In genomic region chr7:1855396-1856160, GRCh38 we compare ENCODE assay signal across 13 cellular contexts.
A peak's percentile ranks its signal among the peaks of the same experiment; 100 is the strongest.
DNase-seq lines count a peak whose midpoint lies in the region; ATAC-seq and TF ChIP-seq lines count a peak whose summit lies in the region.
"Had no signal": no experiment of that assay in that cellular context is flagged by ENCODE, and none has a peak within 500 bp of the region (broad histone marks: within the 10 kb centered on the region; RNA-seq: fewer than 3 reads in every experiment).

No MANE protein-coding gene starts in this region.

- POLR2A ChIA-PET in CD8-positive, alpha-beta memory T cell (lab: Charles Lee) = no interaction called here

- no peak overlapping the region for H3K4me3 ChIP-seq in CD8-positive, alpha-beta memory T cell (ENCODE audit: low read length)
- H3K4me3 ChIP-seq in right cardiac atrium (ENCODE audit: low read length) = no peak overlapping the region

- CTCF ChIA-PET in CD8-positive, alpha-beta memory T cell (lab: Charles Lee) = no interaction called here

- no peak for ATAC-seq in right cardiac atrium
- ATAC-seq: activated CD4-positive, CD25-positive, alpha-beta regulatory T cell treated with anti-CD3 and anti-CD28 coated beads, Interleukin-2, amount 50 U/mL, for 24 hours; activated T-cell treated with anti-CD3 and anti-CD28 coated beads, Interleukin-2, amount 50 U/mL, for 4 hours had no signal

- intact Hi-C loops in right cardiac atrium (cut with DNase I) = no loop called here

- H3K27me3 ChIP-seq in CD8-positive, alpha-beta memory T cell (ENCODE audit: insufficient read depth, low read length, poor library complexity, severe bottlenecking) = no peaks in the 10 kb centered on the region
- no peaks in the 10 kb centered on the region for H3K27me3 ChIP-seq in right cardiac atrium (ENCODE audit: control insufficient read depth, insufficient read depth)

- H3K27ac ChIP-seq in CD8-positive, alpha-beta memory T cell (ENCODE audit: low read depth, low read length) = peak overlapping the region; percentile 16
- no peak overlapping the region for H3K27ac ChIP-seq in right cardiac atrium (ENCODE audit: low read length)
- H3K27ac ChIP-seq: parathyroid adenoma had no signal

- H3K27me3 Mint-ChIP-seq in CD8-positive, alpha-beta memory T cell = peaks cover 0 to 2% of the 10 kb centered on the region in 2 donors
- H3K27me3 Mint-ChIP-seq in T-helper 1 cell treated with Interleukin-12 subunit alpha and Interleukin-12 subunit beta and Interleukin-4 antibody, amounts not matched to agents 30 μg/mL and 1 μg/mL, for 36 hours (ENCODE audit: low read depth) = no peaks in the 10 kb centered on the region
- H3K27me3 Mint-ChIP-seq in progenitor cell of endocrine pancreas = peaks cover 2% of the 10 kb centered on the region

- no peaks in the 10 kb centered on the region for H3K9me3 ChIP-seq in CD8-positive, alpha-beta memory T cell (ENCODE audit: low read length)
- no peaks in the 10 kb centered on the region for H3K9me3 ChIP-seq in right cardiac atrium (ENCODE audit: control insufficient read depth, low read length)

- peak in 1 of 5 donors; percentile 25 for DNase-seq in CD8-positive, alpha-beta memory T cell
- DNase-seq in right cardiac atrium (peak; percentile 4 to 45 (median 29)), progenitor cell of endocrine pancreas (ENCODE audit: low spot score, unreplicated experiment) (no peak), NCI-H2227 (lab: John Stamatoyannopoulos, UW; ENCODE audit: unreplicated experiment) (no peak), AML-193 (lab: John Stamatoyannopoulos, UW) (no peak), NCI-H1436 treated with DMSO at 0.1 percent for 48 hours (lab: John Stamatoyannopoulos, UW) (no peak)
- DNase-seq: IMR-90, NCI-H1105, NCI-H226 had no signal

- peak overlapping the region in 3 of 8 donors; percentile 23 to 95 (median 63) for H3K27ac Mint-ChIP-seq in CD8-positive, alpha-beta memory T cell
- H3K27ac Mint-ChIP-seq in T-helper 1 cell treated with Interleukin-12 subunit alpha and Interleukin-12 subunit beta and Interleukin-4 antibody, amounts not matched to agents 30 μg/mL and 1 μg/mL, for 36 hours = peak overlapping the region; percentile 36
- peak overlapping the region; percentile 80 for H3K27ac Mint-ChIP-seq in progenitor cell of endocrine pancreas

- H3K4me1 Mint-ChIP-seq in CD8-positive, alpha-beta memory T cell = peaks cover 14 to 50% (median 19%) of the 10 kb centered on the region in 3 donors
- peaks cover 16% of the 10 kb centered on the region for H3K4me1 Mint-ChIP-seq in T-helper 1 cell treated with Interleukin-12 subunit alpha and Interleukin-12 subunit beta and Interleukin-4 antibody, amounts not matched to agents 30 μg/mL and 1 μg/mL, for 36 hours (ENCODE audit: low read depth)
- H3K4me1 Mint-ChIP-seq in progenitor cell of endocrine pancreas (ENCODE audit: low read depth) = peaks cover 35% of the 10 kb centered on the region

- H3K9me3 Mint-ChIP-seq in CD8-positive, alpha-beta memory T cell = peaks cover 0 to 2% (median 0%) of the 10 kb centered on the region in 5 donors
- H3K9me3 Mint-ChIP-seq in T-helper 1 cell treated with Interleukin-12 subunit alpha and Interleukin-12 subunit beta and Interleukin-4 antibody, amounts not matched to agents 30 μg/mL and 1 μg/mL, for 36 hours = no peaks in the 10 kb centered on the region
- H3K9me3 Mint-ChIP-seq in progenitor cell of endocrine pancreas (ENCODE audit: low read depth) = no peaks in the 10 kb centered on the region
- H3K9me3 Mint-ChIP-seq: activated T-cell treated with anti-CD3 and anti-CD28 coated beads, Interleukin-2, amount 50 U/mL, for 4 hours had no signal

- no peaks in the 10 kb centered on the region for H3K36me3 ChIP-seq in CD8-positive, alpha-beta memory T cell (ENCODE audit: insufficient read depth, low read length)

- 91% methylated on average over 25 of the region's 25 CpGs for WGBS in right cardiac atrium

- H3K4me1 ChIP-seq in CD8-positive, alpha-beta memory T cell (ENCODE audit: insufficient read depth, low read length) = peaks cover 23% of the 10 kb centered on the region
- no peaks in the 10 kb centered on the region for H3K4me1 ChIP-seq in right cardiac atrium (ENCODE audit: control insufficient read depth, insufficient read depth, low read length)
- H3K4me1 ChIP-seq: parathyroid adenoma had no signal

- peaks cover 0 to 11% (median 0%) of the 10 kb centered on the region in 3 donors for H3K36me3 Mint-ChIP-seq in CD8-positive, alpha-beta memory T cell
- no peaks in the 10 kb centered on the region for H3K36me3 Mint-ChIP-seq in T-helper 1 cell treated with Interleukin-12 subunit alpha and Interleukin-12 subunit beta and Interleukin-4 antibody, amounts not matched to agents 30 μg/mL and 1 μg/mL, for 36 hours (ENCODE audit: low read depth)
- H3K36me3 Mint-ChIP-seq in progenitor cell of endocrine pancreas (ENCODE audit: insufficient read depth) = no peaks in the 10 kb centered on the region

- peak overlapping the region in 2 of 7 donors; percentile 37 to 86 for H3K4me3 Mint-ChIP-seq in CD8-positive, alpha-beta memory T cell
- H3K4me3 Mint-ChIP-seq in T-helper 1 cell treated with Interleukin-12 subunit alpha and Interleukin-12 subunit beta and Interleukin-4 antibody, amounts not matched to agents 30 μg/mL and 1 μg/mL, for 36 hours = no peak overlapping the region
- no peak overlapping the region for H3K4me3 Mint-ChIP-seq in progenitor cell of endocrine pancreas (ENCODE audit: low read depth)
- H3K4me3 Mint-ChIP-seq: activated T-cell treated with anti-CD3 and anti-CD28 coated beads, Interleukin-2, amount 50 U/mL, for 4 hours had no signal

- TF ChIP-seq CTCF in progenitor cell of endocrine pancreas (IDR thresholded peaks at IDR 0.05; ENCODE audit: unreplicated experiment) = no peak

Comparison
In these comparisons a context has a peak if more than half of its experiments do, and no peak if none do; other contexts are left out.
1. DNase-seq: peak in right cardiac atrium (3 of 3); none in progenitor cell of endocrine pancreas (single experiment), NCI-H2227 (single experiment), AML-193 (0 of 2) and NCI-H1436 treated with DMSO at 0.1 percent for 48 hours (single experiment).